Comparison of ENCODE assay signal across 8 cellular contexts in the genomic region with DNA sequence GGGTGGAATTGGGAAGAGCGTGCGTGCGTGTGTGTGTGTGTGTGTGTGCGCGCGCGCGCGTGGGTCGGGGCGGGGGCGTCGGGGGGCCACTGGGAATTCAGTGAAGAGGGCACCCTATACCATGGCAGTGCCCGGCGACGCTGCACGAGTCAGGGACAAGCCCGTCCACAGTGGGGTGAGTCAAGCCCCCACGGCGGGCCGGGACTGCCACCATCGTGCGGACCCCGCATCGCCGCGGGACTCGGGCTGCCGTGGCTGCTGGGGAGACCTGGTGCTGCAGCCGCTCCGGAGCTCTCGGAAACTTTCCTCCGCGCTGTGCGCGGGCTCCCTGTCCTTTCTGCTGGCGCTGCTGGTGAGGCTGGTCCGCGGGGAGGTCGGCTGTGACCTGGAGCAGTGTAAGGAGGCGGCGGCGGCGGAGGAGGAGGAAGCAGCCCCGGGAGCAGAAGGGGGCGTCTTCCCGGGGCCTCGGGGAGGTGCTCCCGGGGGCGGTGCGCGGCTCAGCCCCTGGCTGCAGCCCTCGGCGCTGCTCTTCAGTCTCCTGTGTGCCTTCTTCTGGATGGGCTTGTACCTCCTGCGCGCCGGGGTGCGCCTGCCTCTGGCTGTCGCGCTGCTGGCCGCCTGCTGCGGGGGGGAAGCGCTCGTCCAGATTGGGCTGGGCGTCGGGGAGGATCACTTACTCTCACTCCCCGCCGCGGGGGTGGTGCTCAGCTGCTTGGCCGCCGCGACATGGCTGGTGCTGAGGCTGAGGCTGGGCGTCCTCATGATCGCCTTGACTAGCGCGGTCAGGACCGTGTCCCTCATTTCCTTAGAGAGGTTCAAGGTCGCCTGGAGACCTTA. TPM values are rescaled to one million over a fixed set of nuclear protein-coding genes. Genes with fewer than 3 reads are reported as not detected.
DNase-seq lines count a peak whose midpoint lies in the region; ATAC-seq and TF ChIP-seq lines count a peak whose summit lies in the region.

No MANE protein-coding gene starts in this region.

- H3K27ac Mint-ChIP-seq in naive thymus-derived CD8-positive, alpha-beta T cell: no peak overlapping the region

- no peaks in the 10 kb centered on the region for H3K9me3 Mint-ChIP-seq in naive thymus-derived CD8-positive, alpha-beta T cell

- TF ChIP-seq POLR2A in vagina (IDR thresholded peaks at IDR 0.05): peak in 1 of 2 donors; percentile 12

- POLR2A ChIA-PET in naive thymus-derived CD8-positive, alpha-beta T cell (lab: Charles Lee): no interaction called here

- intact Hi-C loops in vagina (cut with DNase I): no loop called here

- peak overlapping the region; percentile 85 for H3K27ac ChIP-seq in vagina

- DNase-seq in AG09309 (ENCODE audit: low read depth) (no peak), HT1080 (ENCODE audit: low read depth) (peak; percentile 39), foreskin fibroblast (peak; percentile 26 to 66), vagina (ENCODE audit: extremely low spot score in 2 of 2) (peak in 1 of 2 donors; percentile 88)
- peak; percentile 57 for DNase-seq in activated CD8-positive, alpha-beta memory T cell treated with anti-CD3 and anti-CD28 coated beads for 24 hours
- DNase-seq in naive thymus-derived CD8-positive, alpha-beta T cell: no peak
- DNase-seq in activated naive CD4-positive, alpha-beta T cell (lab: John Stamatoyannopoulos, UW): no peak

- no peaks in the 10 kb centered on the region for H3K9me3 ChIP-seq in vagina

- H3K36me3 ChIP-seq in vagina: no peaks in the 10 kb centered on the region

- H3K4me3 Mint-ChIP-seq in naive thymus-derived CD8-positive, alpha-beta T cell: peak overlapping the region; percentile 21 to 75 (median 50)

- no peak for TF ChIP-seq CTCF in AG09309 (IDR thresholded peaks at IDR 0.05; ENCODE audit: control insufficient read depth, insufficient read depth, low read depth, low read length, missing control alignments)
- TF ChIP-seq CTCF in foreskin fibroblast (IDR thresholded peaks at IDR 0.05; ENCODE audit: low read depth, low read length): no peak
- TF ChIP-seq CTCF in vagina (IDR thresholded peaks at IDR 0.05): no peak

- ATAC-seq in naive thymus-derived CD8-positive, alpha-beta T cell: peak in 1 of 2 donors; percentile 29
- no peak for ATAC-seq in HG03469 (IDR thresholded peaks at IDR 0.05; ENCODE audit: unreplicated experiment)

- peak overlapping the region; percentile 72 for H3K4me3 ChIP-seq in AG09309 (ENCODE audit: control insufficient read depth, low read depth, low read length)
- peak overlapping the region; percentile 51 to 87 for H3K4me3 ChIP-seq in foreskin fibroblast (ENCODE audit: low read depth in 1 of 2, low read length in 2 of 2)
- H3K4me3 ChIP-seq in vagina: peak overlapping the region; percentile 60

- peaks cover 6 to 19% (median 15%) of the 10 kb centered on the region in 4 donors for H3K4me1 Mint-ChIP-seq in naive thymus-derived CD8-positive, alpha-beta T cell

- H3K27me3 Mint-ChIP-seq in naive thymus-derived CD8-positive, alpha-beta T cell: peaks cover 10 to 67% (median 36%) of the 10 kb centered on the region in 5 donors

- H3K27me3 ChIP-seq in vagina: no peaks in the 10 kb centered on the region

- H3K4me1 ChIP-seq in vagina: peaks cover 6% of the 10 kb centered on the region

- no peaks in the 10 kb centered on the region for H3K36me3 Mint-ChIP-seq in naive thymus-derived CD8-positive, alpha-beta T cell

RNA-seq across cellular contexts. Expression of gene PDE3A, which starts 1.0 kb away (rescaled TPM):
- total RNA-seq in HT1080 (2014; rRNA removed; shearing (Covaris generic)): 0.40 and 0.43 TPM in 2 replicates
- polyA plus RNA-seq in HT1080 (2015; cell fraction: cytosol; rRNA removed): 0.35 and 0.73 TPM in 2 replicates
- 1.1 and 1.2 TPM in 2 replicates for polyA plus RNA-seq in HT1080 (2015; cell fraction: nucleus; rRNA removed)
- not detected for total RNA-seq in naive thymus-derived CD8-positive, alpha-beta T cell
- polyA plus RNA-seq in naive thymus-derived CD8-positive, alpha-beta T cell: not detected
- total RNA-seq in vagina: 9.6 TPM

Comparison
In these comparisons a context has a peak if more than half of its experiments do, and no peak if none do; other contexts are left out.
1. DNase-seq: peak in HT1080 (single experiment), activated CD8-positive, alpha-beta memory T cell treated with anti-CD3 and anti-CD28 coated beads for 24 hours (single experiment) and foreskin fibroblast (2 of 2); none in AG09309 (single experiment), naive thymus-derived CD8-positive, alpha-beta T cell (0 of 10) and activated naive CD4-positive, alpha-beta T cell (0 of 4).
2. Peak in every context shown above with its lines, with median percentiles within 50 percentile points of each other: H3K4me3 ChIP-seq.